In genomic region chr20:45312241-45312640, GRCh38 we compare ENCODE assay signal across 1 cellular context.
TF ChIP-seq lines count a peak whose summit lies in the region.

No MANE protein-coding gene starts in this region.

TF ChIP-seq in K562, 482 proteins besides CTCF, POLR2A, EP300 and RAD21:
- TF ChIP-seq NR2C2 (CRISPR knock-in tag; IDR thresholded peaks at IDR 0.05) = no peak
- peak; percentile 34 for TF ChIP-seq NR2C2 (tag; IDR thresholded peaks at IDR 0.05)
- TF ChIP-seq POLR2G (IDR thresholded peaks at IDR 0.05; ENCODE audit: low read depth, low read length) = no peak
- TF ChIP-seq PYGO2 (tag; IDR thresholded peaks at IDR 0.05) = no peak
- 0 out of 2 replicates have a peak, but pooled peaks have one; percentile 7 for TF ChIP-seq ESRRA (IDR thresholded peaks at IDR 0.05; ENCODE audit: borderline replicate concordance, low read depth)
- TF ChIP-seq ETV6 (IDR thresholded peaks at IDR 0.05; ENCODE audit: borderline replicate concordance in 1 of 2, low read depth in 2 of 2, low read length in 1 of 2) = no peak
- no peak for TF ChIP-seq ETV6 (CRISPR knock-in tag; IDR thresholded peaks at IDR 0.05; ENCODE audit: borderline replicate concordance)
- no peak for TF ChIP-seq MYBL2 (IDR thresholded peaks at IDR 0.05; ENCODE audit: low read depth)
- TF ChIP-seq MYBL2 (CRISPR knock-in tag; IDR thresholded peaks at IDR 0.05; ENCODE audit: borderline replicate concordance) = no peak
- no peak for TF ChIP-seq NR2C1 (IDR thresholded peaks at IDR 0.05)
- TF ChIP-seq NR2C1 (tag; IDR thresholded peaks at IDR 0.05) = peak; percentile 44; the same call in 1 of the 2 replicates
